ENCODE assay signal across 8 cellular contexts in the genomic region with DNA sequence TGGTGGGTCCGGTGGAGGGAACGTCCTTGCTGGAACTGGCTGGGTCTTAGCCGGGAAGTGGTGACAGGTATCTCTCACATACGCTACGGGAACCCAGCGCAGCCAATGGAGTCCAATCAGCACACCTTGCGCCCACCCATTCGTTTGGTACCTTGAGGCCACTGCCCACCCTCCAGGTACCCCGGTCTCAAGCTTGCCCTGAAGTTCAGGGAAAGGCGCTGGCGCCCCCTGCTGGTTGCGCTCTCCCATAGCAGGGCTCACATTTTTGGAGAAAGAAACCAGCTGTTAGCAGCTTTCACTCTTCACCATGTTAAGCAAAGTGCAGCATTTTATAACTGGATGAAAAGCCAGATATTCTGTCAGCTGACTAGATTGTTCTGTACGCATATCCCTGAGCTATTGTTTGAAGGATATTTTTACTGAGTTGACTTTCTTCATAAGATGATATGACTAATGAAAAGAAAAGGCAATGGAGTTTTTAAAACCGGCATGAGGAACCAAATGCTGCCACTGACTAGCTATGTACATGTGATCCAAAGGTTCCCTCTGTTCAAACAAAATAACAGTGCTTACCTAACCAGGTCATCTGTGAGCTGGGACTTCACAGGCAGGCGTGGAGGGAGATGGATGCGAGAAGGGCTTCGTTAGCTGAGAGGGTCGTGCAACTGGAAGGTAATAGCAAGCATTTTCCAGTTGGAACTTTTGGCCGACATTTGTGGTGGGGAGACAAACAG. TPM values are rescaled to one million over a fixed set of nuclear protein-coding genes. Genes with fewer than 3 reads are reported as not detected.
DNase-seq lines count a peak whose midpoint lies in the region; ATAC-seq and TF ChIP-seq lines count a peak whose summit lies in the region.

No MANE protein-coding gene starts in this region.

- CTCF ChIA-PET in AG04450 (lab: Charles Lee) = interaction anchor here (0.5 to 0.9 kb wide), 4 partner anchors 14 to 150 kb away, joined by 4 to 5 read pairs (median 4); no protein-coding TSS in a partner anchor

- POLR2A ChIA-PET in AG04450 (lab: Yijun Ruan, JAX) = no interaction called here

- peaks cover 2% of the 10 kb centered on the region for H3K27me3 ChIP-seq in AG04450 (ENCODE audit: control insufficient read depth, insufficient read depth, low read length)

- ATAC-seq in stimulated activated naive CD8-positive, alpha-beta T cell treated with anti-CD3 and anti-CD28 coated beads, Interleukin-15, Interleukin-2, amounts not matched to agents 100 U/mL and 50 U/mL, for 24 hours = no peak
- no peak for ATAC-seq in HG03439 (IDR thresholded peaks at IDR 0.05; ENCODE audit: unreplicated experiment)

- TF ChIP-seq CTCF in AG04450 (IDR thresholded peaks at IDR 0.05; ENCODE audit: low read depth, low read length) = peak; percentile 57

- DNase-seq in AG04450 (ENCODE audit: low read depth, low spot score) (no peak), EH (ENCODE audit: low read depth) (peak; percentile 4), RPMI8226 (peak; percentile 50), fibroblast of peridontal ligament (ENCODE audit: extremely low read depth) (peak; percentile 2), A172 (ENCODE audit: low spot score) (no peak)
- DNase-seq in stimulated activated naive CD8-positive, alpha-beta T cell treated with anti-CD3 and anti-CD28 coated beads, Interleukin-15, Interleukin-2, amounts not matched to agents 100 U/mL and 50 U/mL, for 24 hours = peak; percentile 37
- no peak for DNase-seq in stimulated activated naive CD4-positive, alpha-beta T cell (lab: John Stamatoyannopoulos, UW)

- H3K4me3 ChIP-seq in AG04450 (ENCODE audit: low read depth, low read length) = no peak overlapping the region

- H3K27ac ChIP-seq in AG04450 (ENCODE audit: low read depth, low read length) = no peak overlapping the region

- no peaks in the 10 kb centered on the region for H3K9me3 ChIP-seq in AG04450 (ENCODE audit: control insufficient read depth, insufficient read depth, low read length)

RNA-seq across cellular contexts. Expression of a gene that starts 43.7 kb away (rescaled TPM):
- polyA plus RNA-seq in AG04450 (2011; rRNA removed) = not detected in 2 replicates
- polyA minus RNA-seq in AG04450 (2011; rRNA and poly(A)+ RNA removed) = not detected in 2 replicates
- total RNA-seq in A172 (2014; rRNA removed; shearing (Covaris generic)) = not detected in 2 replicates

Comparison
In these comparisons a context has a peak if more than half of its experiments do, and no peak if none do; other contexts are left out.
1. DNase-seq: peak in EH (single experiment), RPMI8226 (single experiment), fibroblast of peridontal ligament (single experiment) and stimulated activated naive CD8-positive, alpha-beta T cell treated with anti-CD3 and anti-CD28 coated beads, Interleukin-15, Interleukin-2, amounts not matched to agents 100 U/mL and 50 U/mL, for 24 hours (single experiment); none in AG04450 (single experiment), A172 (single experiment) and stimulated activated naive CD4-positive, alpha-beta T cell (0 of 6).